In genomic region chr1:205915354-205915990, GRCh38 we compare ENCODE assay signal across 23 cellular contexts. TPM values are rescaled to one million over a fixed set of nuclear protein-coding genes. Genes with fewer than 3 reads are reported as not detected.
DNase-seq lines count a peak whose midpoint lies in the region; ATAC-seq and TF ChIP-seq lines count a peak whose summit lies in the region.
"Had no signal": no experiment of that assay in that cellular context is flagged by ENCODE, and none has a peak within 500 bp of the region (broad histone marks: within the 10 kb centered on the region; RNA-seq: fewer than 3 reads in every experiment).

No MANE protein-coding gene starts in this region.

- peaks cover 11% of the 10 kb centered on the region for H3K4me1 ChIP-seq in Loucy (ENCODE audit: insufficient read depth, low read length, poor library complexity, severe bottlenecking)
- peaks cover 6 to 17% of the 10 kb centered on the region in 2 donors for H3K4me1 ChIP-seq in lung (ENCODE audit: control insufficient read depth in 2 of 2, insufficient read depth in 2 of 2, low read length in 2 of 2)
- peaks cover 49 to 61% of the 10 kb centered on the region in 2 donors for H3K4me1 ChIP-seq in thyroid gland

- H4K20me1 ChIP-seq in Loucy (ENCODE audit: insufficient read depth, low read length, poor library complexity, severe bottlenecking), result no peaks in the 10 kb centered on the region

- no peaks in the 10 kb centered on the region for H3K9me3 ChIP-seq in Loucy (ENCODE audit: insufficient read depth, low read depth, low read length)
- H3K9me3 ChIP-seq in lung (ENCODE audit: control insufficient read depth in 2 of 2, insufficient read depth in 1 of 2, low read length in 1 of 2), result no peaks in the 10 kb centered on the region
- no peaks in the 10 kb centered on the region for H3K9me3 ChIP-seq in thyroid gland
- H3K9me3 ChIP-seq: testis had no signal

- H3K9me2 ChIP-seq in Loucy (replicated peaks; ENCODE audit: low read depth, low read length), result no peaks in the 10 kb centered on the region

- H3K4me2 ChIP-seq in Loucy (ENCODE audit: low read depth, low read length, poor library complexity, severe bottlenecking), result peak overlapping the region; percentile 33

- TF ChIP-seq CTCF in Loucy (conservative IDR thresholded peaks at IDR 0.05; ENCODE audit: low read length) (no peak), coronary artery (IDR thresholded peaks at IDR 0.05) (no peak), lung (IDR thresholded peaks at IDR 0.05; ENCODE audit: control extremely low read depth, extremely low read depth) (no peak), thyroid gland (IDR thresholded peaks at IDR 0.05) (no peak)

- no peak for ATAC-seq in lung (ENCODE audit: insufficient read depth, low FRiP score)
- ATAC-seq: stimulated activated effector memory CD8-positive, alpha-beta T cell treated with anti-CD3 and anti-CD28 coated beads, Interleukin-12 subunit alpha, Interleukin-12 subunit beta, amount 100 ng/mL, for 72 hours; T-cell had no signal

- H3K27ac ChIP-seq in coronary artery, result peak overlapping the region; percentile 28 to 82
- peak overlapping the region; percentile 3 to 96 for H3K27ac ChIP-seq in lung (ENCODE audit: low read depth in 1 of 2, low read length in 1 of 2)
- peak overlapping the region; percentile 81 to 84 (median 82) for H3K27ac ChIP-seq in thyroid gland
- H3K27ac ChIP-seq: testis, VCaP had no signal

- H3K4me3 ChIP-seq in Loucy (ENCODE audit: low read length, poor library complexity, severe bottlenecking) (no peak overlapping the region), coronary artery (no peak overlapping the region), lung (no peak overlapping the region), thyroid gland (replicated peaks in 1 of 3) (no peak overlapping the region)
- H3K4me3 ChIP-seq: testis had no signal

- no peaks in the 10 kb centered on the region for H3K27me3 ChIP-seq in Loucy (ENCODE audit: insufficient read depth, low read length, poor library complexity, severe bottlenecking)
- H3K27me3 ChIP-seq in lung (ENCODE audit: control insufficient read depth, insufficient read depth), result no peaks in the 10 kb centered on the region
- no peaks in the 10 kb centered on the region for H3K27me3 ChIP-seq in thyroid gland
- H3K27me3 ChIP-seq: testis had no signal

- no peak for TF ChIP-seq POLR2A in thyroid gland (IDR thresholded peaks at IDR 0.05)

- no peak overlapping the region for H3K9ac ChIP-seq in Loucy (ENCODE audit: low read depth, low read length, poor library complexity, severe bottlenecking)

- no peaks in the 10 kb centered on the region for H3F3A ChIP-seq in Loucy (ENCODE audit: low read depth)

- H3K79me2 ChIP-seq in Loucy (ENCODE audit: insufficient read depth, low read length), result no peaks in the 10 kb centered on the region

- 58 to 62% methylated on average over 10 of the region's 10 CpGs for WGBS in lung, 2 donors
- WGBS in thyroid gland, 2 donors, result 73 to 76% methylated on average over 10 of the region's 10 CpGs

- intact Hi-C loops in thyroid gland (cut with DNase I), result loop anchor here (5.0 to 10.0 kb wide), 3 partner anchors 123 to 251 kb away; no protein-coding TSS in a partner anchor

- no peak overlapping the region for H2AFZ ChIP-seq in Loucy (ENCODE audit: low read length)

- DNase-seq in coronary artery (ENCODE audit: low spot score) (no peak), lung (ENCODE audit: low spot score) (no peak), thyroid gland (peak in 1 of 2 donors; percentile 52), LoVo (ENCODE audit: low spot score) (no peak), kidney glomerular epithelial cell (lab: John Stamatoyannopoulos, UW) (no peak), midbrain (lab: John Stamatoyannopoulos, UW) (no peak)
- DNase-seq: activated naive CD4-positive, alpha-beta T cell treated with anti-CD3 and anti-CD28 coated beads for 36 hours; activated T-cell treated with anti-CD3 and anti-CD28 coated beads, Interleukin-2, amount 50 U/mL, for 1 hour; AML-193; cortex of kidney; hippocampal formation; mesendoderm; NCI-H1417 treated with DMSO at 0.1 percent for 48 hours; NCI-H2171; NCI-H69; OCI-M1; SIG-M5; T-cell; testis had no signal

- H3K36me3 ChIP-seq in Loucy (ENCODE audit: insufficient read depth, low read length) (no peaks in the 10 kb centered on the region), lung (ENCODE audit: control insufficient read depth in 2 of 2, insufficient read depth in 2 of 2, low read length in 2 of 2) (no peaks in the 10 kb centered on the region), thyroid gland (no peaks in the 10 kb centered on the region)

RNA-seq across cellular contexts. Expression of gene SLC26A9, which starts 27.8 kb away (rescaled TPM):
- total RNA-seq in lung (10 to 100 TPM in 1 of 2 donors, under 1 TPM in 1; 0.14 to 30.3 TPM), thyroid gland (1 to 10 TPM; 1.6 to 4.8 (median 3.3) TPM)
- polyA plus RNA-seq in lung, result 10 to 100 TPM; 14.2 to 17.3 TPM
- total RNA-seq: activated naive CD4-positive, alpha-beta T cell treated with anti-CD3 and anti-CD28 coated beads for 36 hours; Daoy had no signal
